In the genomic region with DNA sequence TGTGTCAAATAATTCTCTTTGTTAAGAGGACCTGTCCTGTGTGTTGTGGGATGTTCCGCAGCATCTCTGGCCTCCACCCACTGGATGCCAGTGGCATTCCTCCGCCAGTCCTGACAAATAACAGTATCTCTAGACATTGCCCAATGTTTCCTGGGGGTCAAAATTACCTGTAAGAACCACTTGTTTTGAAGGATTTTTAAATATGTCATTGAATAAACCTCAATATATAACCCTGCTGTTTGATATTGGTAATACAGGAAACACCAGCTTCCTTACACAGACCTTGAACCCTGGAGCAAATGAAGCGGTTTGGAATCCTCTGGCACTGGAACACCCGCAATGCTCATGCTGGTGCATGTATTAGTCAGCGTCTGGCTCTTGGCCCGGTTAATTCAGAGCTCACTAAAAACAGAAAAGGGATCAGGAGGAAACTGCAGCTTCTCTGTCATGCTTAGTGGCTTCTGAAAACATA, we compare ENCODE assay signal across 9 cellular contexts.
DNase-seq lines count a peak whose midpoint lies in the region; ATAC-seq, FAIRE-seq and TF ChIP-seq lines count a peak whose summit lies in the region.
"Had no signal": no experiment of that assay in that cellular context is flagged by ENCODE, and none has a peak within 500 bp of the region (broad histone marks: within the 10 kb centered on the region; RNA-seq: fewer than 3 reads in every experiment).

No MANE protein-coding gene starts in this region.

- TF ChIP-seq POLR2A in H54 (IDR thresholded peaks at IDR 0.05; ENCODE audit: low read depth, low read length) (no peak), GM12891 (IDR thresholded peaks at IDR 0.05; ENCODE audit: low read depth, low read length) (no peak)

- WGBS in pancreas, 2 donors, result 23 to 38% methylated on average over 6 of the region's 6 CpGs

- no peak for FAIRE-seq in H54 (lab: Jason Lieb, UNC)
- no peak for FAIRE-seq in pancreas (lab: Jason Lieb, UNC)
- no peak for FAIRE-seq in GM12891 (lab: Jason Lieb, UNC)

- intact Hi-C loops in pancreas (cut with DNase I), result no loop called here

- DNase-seq in H54 (ENCODE audit: insufficient read length, low spot score) (peak; percentile 5), RWPE2 (ENCODE audit: low spot score) (peak; percentile 61), epithelial cell of proximal tubule (ENCODE audit: low read depth) (peak; percentile 75), pancreas (peak in 4 of 6 donors; percentile 37 to 57 (median 51)), GM12891 (ENCODE audit: insufficient read length, low spot score) (no peak), GM13977 (ENCODE audit: low spot score) (no peak), GDM1 (lab: John Stamatoyannopoulos, UW) (no peak)
- DNase-seq: lower lobe of right lung had no signal

- peaks cover 27% of the 10 kb centered on the region for H3K4me1 ChIP-seq in RWPE2 (ENCODE audit: insufficient read depth, poor library complexity, severe bottlenecking)
- H3K4me1 ChIP-seq in pancreas, result peaks cover 0 to 3% (median 0%) of the 10 kb centered on the region in 3 donors

- TF ChIP-seq CTCF in RWPE2 (IDR thresholded peaks at IDR 0.05; ENCODE audit: poor library complexity, severe bottlenecking), result no peak
- TF ChIP-seq CTCF in epithelial cell of proximal tubule (conservative IDR thresholded peaks at IDR 0.05; ENCODE audit: low read depth, low read length), result peak; percentile 5
- TF ChIP-seq CTCF in pancreas (IDR thresholded peaks at IDR 0.05), result no peak
- no peak for TF ChIP-seq CTCF in GM13977 (IDR thresholded peaks at IDR 0.05; ENCODE audit: extremely low read depth, insufficient read depth, missing control alignments)

- no peaks in the 10 kb centered on the region for H3K27me3 ChIP-seq in RWPE2 (ENCODE audit: insufficient read depth, poor library complexity, severe bottlenecking)
- H3K27me3 ChIP-seq in pancreas, result no peaks in the 10 kb centered on the region

- H3K36me3 ChIP-seq in RWPE2 (ENCODE audit: low read depth) (no peaks in the 10 kb centered on the region), pancreas (no peaks in the 10 kb centered on the region)
- H3K36me3 ChIP-seq: lower lobe of right lung had no signal

- H3K9me3 ChIP-seq in RWPE2 (ENCODE audit: severe bottlenecking) (no peaks in the 10 kb centered on the region), pancreas (no peaks in the 10 kb centered on the region)
- H3K9me3 ChIP-seq: lower lobe of right lung had no signal

- H3K4me3 ChIP-seq in RWPE2 (ENCODE audit: severe bottlenecking) (no peak overlapping the region), epithelial cell of proximal tubule (ENCODE audit: low read depth, low read length) (no peak overlapping the region), pancreas (no peak overlapping the region)
- H3K4me3 ChIP-seq: lower lobe of right lung had no signal

- in situ Hi-C loops in GM13977 (cut with MboI; ENCODE audit: low pct_unique_long_range_greater_than_20kb, low sequenced_read_pairs, unreplicated experiment), result no loop called here

- ATAC-seq in RWPE2 (ENCODE audit: low read depth) (peak; percentile 77), pancreas (peak; percentile 84 to 89 (median 86)), GM19397 (IDR thresholded peaks at IDR 0.05; ENCODE audit: unreplicated experiment) (no peak)

- H3K27ac ChIP-seq in RWPE2 (ENCODE audit: poor library complexity, severe bottlenecking) (peak overlapping the region; percentile 60), pancreas (no peak overlapping the region)
- H3K27ac ChIP-seq: lower lobe of right lung had no signal

TF ChIP-seq in GM12891, 5 proteins besides CTCF, POLR2A, EP300 and RAD21:
- no peak for TF ChIP-seq POU2F2 (IDR thresholded peaks at IDR 0.05; ENCODE audit: low read depth, low read length)
- no peak for TF ChIP-seq PAX5 (IDR thresholded peaks at IDR 0.05; ENCODE audit: insufficient read depth, low read length, severe bottlenecking)
- no peak for TF ChIP-seq POLR2AphosphoS5 (IDR thresholded peaks at IDR 0.05; ENCODE audit: low read depth, low read length)
- no peak for TF ChIP-seq TAF1 (IDR thresholded peaks at IDR 0.05; ENCODE audit: low read depth, low read length)
- TF ChIP-seq SPI1 (IDR thresholded peaks at IDR 0.05; ENCODE audit: low read depth, low read length), result no peak

Comparison
In these comparisons a context has a peak if more than half of its experiments do, and no peak if none do; other contexts are left out.
1. DNase-seq: peak in H54 (single experiment), RWPE2 (single experiment), epithelial cell of proximal tubule (single experiment) and pancreas (4 of 6); none in GM12891 (single experiment), GM13977 (single experiment) and GDM1 (single experiment).